19 cellular contexts compared by ENCODE assay signal in genomic region chr1:2356401-2356800, GRCh38. TPM values are rescaled to one million over a fixed set of nuclear protein-coding genes. Genes with fewer than 3 reads are reported as not detected.
DNase-seq lines count a peak whose midpoint lies in the region; ATAC-seq and TF ChIP-seq lines count a peak whose summit lies in the region.
"Had no signal": no experiment of that assay in that cellular context is flagged by ENCODE, and none has a peak within 500 bp of the region (broad histone marks: within the 10 kb centered on the region; RNA-seq: fewer than 3 reads in every experiment).

No MANE protein-coding gene starts in this region.

- no peak for TF ChIP-seq POLR2A in sigmoid colon (IDR thresholded peaks at IDR 0.05)

- H3K27ac ChIP-seq in sigmoid colon (no peak overlapping the region), MM.1S (ENCODE audit: low read length) (no peak overlapping the region)

- H3K36me3 ChIP-seq in sigmoid colon, result no peaks in the 10 kb centered on the region
- no peaks in the 10 kb centered on the region for H3K36me3 ChIP-seq in MM.1S (replicated peaks; ENCODE audit: insufficient read depth, low read length)

- H3K4me2 ChIP-seq in MM.1S (ENCODE audit: low read depth, low read length), result no peak overlapping the region

- WGBS in sigmoid colon, 2 donors, result 94 to 95% methylated on average over 15 of the region's 15 CpGs

- H2AFZ ChIP-seq in MM.1S (ENCODE audit: low read length), result no peak overlapping the region

- H3K9me3 ChIP-seq in sigmoid colon (no peaks in the 10 kb centered on the region), MM.1S (replicated peaks; ENCODE audit: insufficient read depth, low read length) (no peaks in the 10 kb centered on the region)

- peak; percentile 17 for DNase-seq in Right ventricle myocardium superior
- no peak for DNase-seq in cardiac septum (ENCODE audit: low spot score)
- peak; percentile 12 for DNase-seq in glutamatergic neuron
- no peak for DNase-seq in nephron progenitor cell
- DNase-seq in sigmoid colon, result peak; percentile 48
- no peak for DNase-seq in NCI-H2196 treated with DMSO at 0.1 percent for 48 hours (lab: John Stamatoyannopoulos, UW; ENCODE audit: unreplicated experiment)
- DNase-seq in MM.1S, result no peak
- DNase-seq: CD4-positive, alpha-beta memory T cell; GF-D8; KG1; MV-4-11; NCI-H1694 treated with DMSO at 0.1 percent for 48 hours; NCI-H2107; NCI-H2227 treated with DMSO at 0.1 percent for 48 hours; NCI-H510A treated with DMSO at 0.1 percent for 48 hours; NCI-H82; OCI-M1; SIG-M5 had no signal

- H3K4me1 Mint-ChIP-seq in glutamatergic neuron (ENCODE audit: low read depth, unreplicated experiment), result peaks cover 3% of the 10 kb centered on the region
- peaks cover 44% of the 10 kb centered on the region for H3K4me1 Mint-ChIP-seq in nephron progenitor cell

- no peaks in the 10 kb centered on the region for H4K20me1 ChIP-seq in MM.1S (ENCODE audit: insufficient read depth, low read length)

- H3K4me1 ChIP-seq in sigmoid colon (peaks cover 0 to 35% (median 28%) of the 10 kb centered on the region in 4 donors), MM.1S (ENCODE audit: low read length) (no peaks in the 10 kb centered on the region)

- H3K9ac ChIP-seq in MM.1S (ENCODE audit: low read length), result no peak overlapping the region

- TF ChIP-seq EP300 in sigmoid colon (IDR thresholded peaks at IDR 0.05), result no peak

- H3K27me3 Mint-ChIP-seq in glutamatergic neuron (ENCODE audit: unreplicated experiment), result no peaks in the 10 kb centered on the region
- peaks cover 7% of the 10 kb centered on the region for H3K27me3 Mint-ChIP-seq in nephron progenitor cell (ENCODE audit: low read depth, poor library complexity)
- H3K27me3 Mint-ChIP-seq: CD4-positive, alpha-beta memory T cell had no signal

- H3F3A ChIP-seq in MM.1S (ENCODE audit: insufficient read depth, low read length), result no peaks in the 10 kb centered on the region

- no peak overlapping the region for H3K4me3 ChIP-seq in sigmoid colon
- H3K4me3 ChIP-seq in MM.1S (ENCODE audit: low read length), result no peak overlapping the region

- H3K9me3 Mint-ChIP-seq in glutamatergic neuron (ENCODE audit: unreplicated experiment) (peaks cover 2% of the 10 kb centered on the region), nephron progenitor cell (peaks cover 4% of the 10 kb centered on the region)

- no peaks in the 10 kb centered on the region for H3K27me3 ChIP-seq in sigmoid colon
- peaks cover 99% of the 10 kb centered on the region for H3K27me3 ChIP-seq in MM.1S (replicated peaks; ENCODE audit: insufficient read depth, low read length)

- TF ChIP-seq CTCF in glutamatergic neuron (IDR thresholded peaks at IDR 0.05; ENCODE audit: partially characterized antibody, unreplicated experiment) (no peak), nephron progenitor cell (IDR thresholded peaks at IDR 0.05) (no peak), sigmoid colon (IDR thresholded peaks at IDR 0.05) (no peak), MM.1S (IDR thresholded peaks at IDR 0.05; ENCODE audit: low read length) (no peak)

- no peak overlapping the region for H3K27ac Mint-ChIP-seq in glutamatergic neuron (ENCODE audit: unreplicated experiment)
- peak overlapping the region; percentile 71 for H3K27ac Mint-ChIP-seq in nephron progenitor cell
- H3K27ac Mint-ChIP-seq: CD4-positive, alpha-beta memory T cell had no signal

- H3K4me3 Mint-ChIP-seq in glutamatergic neuron (ENCODE audit: unreplicated experiment), result no peak overlapping the region
- H3K4me3 Mint-ChIP-seq in nephron progenitor cell, result no peak overlapping the region
- H3K4me3 Mint-ChIP-seq: CD4-positive, alpha-beta memory T cell had no signal

- H3K9me2 ChIP-seq in MM.1S (replicated peaks; ENCODE audit: insufficient read depth, low read length), result no peaks in the 10 kb centered on the region

- H3K36me3 Mint-ChIP-seq in glutamatergic neuron (ENCODE audit: unreplicated experiment) (peaks cover 3% of the 10 kb centered on the region), nephron progenitor cell (ENCODE audit: low read depth) (peaks cover 11% of the 10 kb centered on the region)

- intact Hi-C loops in Right ventricle myocardium superior (cut with DNase I) (no loop called here), cardiac septum (cut with DNase I) (no loop called here), sigmoid colon (cut with DNase I) (no loop called here)

- H3K79me2 ChIP-seq in MM.1S (ENCODE audit: low read length), result no peaks in the 10 kb centered on the region

- ATAC-seq in Right ventricle myocardium superior (ENCODE audit: poor library complexity) (no peak), HG02678 (IDR thresholded peaks at IDR 0.05; ENCODE audit: unreplicated experiment) (no peak)

RNA-seq across cellular contexts. Expression of gene MORN1, which starts 35.0 kb away (rescaled TPM):
- total RNA-seq in Right ventricle myocardium superior (5.0 TPM), cardiac septum (3.6 TPM), glutamatergic neuron (ENCODE audit: unreplicated experiment) (10.8 TPM), sigmoid colon (1 to 10 TPM; 6.2 to 9.1 (median 6.7) TPM)
- polyA plus RNA-seq in sigmoid colon, result 1 to 10 TPM; 2.4 to 9.1 (median 2.5) TPM

RNA-seq across cellular contexts. Expression of gene RER1, which starts 35.2 kb away (rescaled TPM):
- total RNA-seq in Right ventricle myocardium superior (81.8 TPM), cardiac septum (81.9 TPM), glutamatergic neuron (ENCODE audit: unreplicated experiment) (93.0 TPM), sigmoid colon (10 to 100 TPM; 49.0 to 56.2 (median 50.7) TPM)
- polyA plus RNA-seq in sigmoid colon, result 100 to 1,000 TPM in 1 of 3 donors, 10 to 100 TPM in 2; 40.8 to 113 (median 52.2) TPM

RNA-seq across cellular contexts. Expression of gene PEX10, which starts 56.0 kb away (rescaled TPM):
- 15.2 TPM for total RNA-seq in Right ventricle myocardium superior
- 18.1 TPM for total RNA-seq in cardiac septum
- 14.0 TPM for total RNA-seq in glutamatergic neuron (ENCODE audit: unreplicated experiment)
- total RNA-seq in sigmoid colon, result 10 to 100 TPM; 12.8 to 17.0 (median 15.0) TPM
- 10 to 100 TPM in 2 of 3 donors, 1 to 10 TPM in 1; 9.9 to 21.9 (median 12.6) TPM for polyA plus RNA-seq in sigmoid colon

Comparison
In these comparisons a context has a peak if more than half of its experiments do, and no peak if none do; other contexts are left out.
1. DNase-seq: peak in Right ventricle myocardium superior (single experiment), glutamatergic neuron (single experiment) and sigmoid colon (single experiment); none in cardiac septum (single experiment), nephron progenitor cell (single experiment), NCI-H2196 treated with DMSO at 0.1 percent for 48 hours (single experiment) and MM.1S (single experiment).